Comparison of ENCODE assay signal across 1 cellular context in genomic region chr15:58330836-58331561, GRCh38.
TF ChIP-seq lines count a peak whose summit lies in the region.

No MANE protein-coding gene starts in this region.

TF ChIP-seq in K562, 482 proteins besides CTCF, POLR2A, EP300 and RAD21 (continued from another document):
- TF ChIP-seq ZNF592 (IDR thresholded peaks at IDR 0.05) (peak; percentile 72; the same call in 1 of the 2 replicates), THAP12 (CRISPR knock-in tag; IDR thresholded peaks at IDR 0.05) (no peak), ATF2 (CRISPR knock-in tag; IDR thresholded peaks at IDR 0.05) (no peak), ZNF280A (IDR thresholded peaks at IDR 0.05; ENCODE audit: low read depth, partially characterized antibody) (no peak), HDAC8 (tag; IDR thresholded peaks at IDR 0.05) (no peak), ZNF175 (CRISPR knock-in tag; IDR thresholded peaks at IDR 0.05; ENCODE audit: low read depth) (no peak), BCLAF1 (IDR thresholded peaks at IDR 0.05; ENCODE audit: borderline replicate concordance in 1 of 2, control insufficient read depth in 1 of 2, low read depth in 2 of 2, low read length in 1 of 2) (no peak), ID3 (CRISPR knock-in tag; IDR thresholded peaks at IDR 0.05) (no peak), ID3 (tag; IDR thresholded peaks at IDR 0.05) (peak; percentile 97), SREBF1 (IDR thresholded peaks at IDR 0.05; ENCODE audit: borderline replicate concordance, low read depth, low read length) (no peak), ZBTB7A (IDR thresholded peaks at IDR 0.05; ENCODE audit: borderline replicate concordance, control insufficient read depth, low read depth, low read length) (peak; percentile 24; the same call in 1 of the 2 replicates), CREB3 (tag; conservative IDR thresholded peaks at IDR 0.05; ENCODE audit: low read depth) (no peak), GATAD2A (IDR thresholded peaks at IDR 0.05) (no peak), EP400 (IDR thresholded peaks at IDR 0.05) (no peak), SAP30 (IDR thresholded peaks at IDR 0.05; ENCODE audit: borderline replicate concordance, insufficient read depth, low read depth, low read length, poor library complexity, severe bottlenecking) (no peak), GATA2 (CRISPR knock-in tag; IDR thresholded peaks at IDR 0.05) (no peak), TEAD4 (IDR thresholded peaks at IDR 0.05; ENCODE audit: low read length) (no peak), TEAD4 (CRISPR knock-in tag; IDR thresholded peaks at IDR 0.05; ENCODE audit: borderline replicate concordance) (no peak), BCOR (IDR thresholded peaks at IDR 0.05) (no peak), MYNN (IDR thresholded peaks at IDR 0.05) (peak; percentile 39; the same call in 1 of the 2 replicates), MYNN (CRISPR knock-in tag; IDR thresholded peaks at IDR 0.05) (no peak), CBX2 (IDR thresholded peaks at IDR 0.05; ENCODE audit: insufficient read depth, low read length, poor library complexity, severe bottlenecking) (no peak), ZFP30 (CRISPR knock-in tag; IDR thresholded peaks at IDR 0.05; ENCODE audit: borderline replicate concordance) (no peak), HMG20B (CRISPR knock-in tag; IDR thresholded peaks at IDR 0.05) (no peak), RFX1 (IDR thresholded peaks at IDR 0.05) (peak; percentile 45), NUFIP1 (IDR thresholded peaks at IDR 0.05; ENCODE audit: partially characterized antibody) (no peak), ARHGAP35 (IDR thresholded peaks at IDR 0.05; ENCODE audit: partially characterized antibody) (no peak), BRD9 (IDR thresholded peaks at IDR 0.05; ENCODE audit: low read depth, partially characterized antibody) (no peak)
